In genomic region chr21:28669331-28669730, GRCh38 we compare ENCODE assay signal across 18 cellular contexts.
DNase-seq lines count a peak whose midpoint lies in the region; ATAC-seq, FAIRE-seq and TF ChIP-seq lines count a peak whose summit lies in the region.
"Had no signal": no experiment of that assay in that cellular context is flagged by ENCODE, and none has a peak within 500 bp of the region (broad histone marks: within the 10 kb centered on the region; RNA-seq: fewer than 3 reads in every experiment).

No MANE protein-coding gene starts in this region.

- H3K4me3 ChIP-seq in bronchial epithelial cell (ENCODE audit: low read depth, low read length) = no peak overlapping the region

- no peaks in the 10 kb centered on the region for H3K9me3 Mint-ChIP-seq in activated CD8-positive, alpha-beta T cell treated with anti-CD3 and anti-CD28 coated beads for 36 hours
- peaks cover 3% of the 10 kb centered on the region for H3K9me3 Mint-ChIP-seq in activated CD8-positive, alpha-beta T cell treated with anti-CD3 and anti-CD28 coated beads, Interleukin-2, amount 10 ng/mL, durations not matched to agents 7 days and 5 days (ENCODE audit: insufficient read depth)

- peak; percentile 34 for ATAC-seq in activated CD8-positive, alpha-beta T cell treated with anti-CD3 and anti-CD28 coated beads for 36 hours
- ATAC-seq in activated CD8-positive, alpha-beta T cell treated with anti-CD3 and anti-CD28 coated beads, Interleukin-2, amount 10 ng/mL, durations not matched to agents 7 days and 5 days = no peak

- H3K4me1 Mint-ChIP-seq in activated CD8-positive, alpha-beta T cell treated with anti-CD3 and anti-CD28 coated beads for 36 hours (ENCODE audit: low read depth) = peaks cover 6% of the 10 kb centered on the region
- peaks cover 5% of the 10 kb centered on the region for H3K4me1 Mint-ChIP-seq in activated CD8-positive, alpha-beta T cell treated with anti-CD3 and anti-CD28 coated beads, Interleukin-2, amount 10 ng/mL, durations not matched to agents 7 days and 5 days (ENCODE audit: low read depth)

- intact Hi-C loops in activated CD8-positive, alpha-beta T cell treated with anti-CD3 and anti-CD28 coated beads for 36 hours (cut with micrococcal nuclease) = no loop called here

- no peaks in the 10 kb centered on the region for H3K27me3 ChIP-seq in bronchial epithelial cell (ENCODE audit: control insufficient read depth, insufficient read depth, low read length)

- no peaks in the 10 kb centered on the region for H3K27me3 Mint-ChIP-seq in activated CD8-positive, alpha-beta T cell treated with anti-CD3 and anti-CD28 coated beads for 36 hours
- H3K27me3 Mint-ChIP-seq in activated CD8-positive, alpha-beta T cell treated with anti-CD3 and anti-CD28 coated beads, Interleukin-2, amount 10 ng/mL, durations not matched to agents 7 days and 5 days (ENCODE audit: low read depth) = no peaks in the 10 kb centered on the region
- H3K27me3 Mint-ChIP-seq: CD4-positive, alpha-beta memory T cell had no signal

- no peaks in the 10 kb centered on the region for H3K36me3 ChIP-seq in bronchial epithelial cell (ENCODE audit: control insufficient read depth, insufficient read depth, low read length)

- H3K27ac Mint-ChIP-seq in activated CD8-positive, alpha-beta T cell treated with anti-CD3 and anti-CD28 coated beads for 36 hours = no peak overlapping the region
- no peak overlapping the region for H3K27ac Mint-ChIP-seq in activated CD8-positive, alpha-beta T cell treated with anti-CD3 and anti-CD28 coated beads, Interleukin-2, amount 10 ng/mL, durations not matched to agents 7 days and 5 days

- H3K36me3 Mint-ChIP-seq in activated CD8-positive, alpha-beta T cell treated with anti-CD3 and anti-CD28 coated beads for 36 hours (ENCODE audit: low read depth) = peaks cover 5% of the 10 kb centered on the region
- H3K36me3 Mint-ChIP-seq in activated CD8-positive, alpha-beta T cell treated with anti-CD3 and anti-CD28 coated beads, Interleukin-2, amount 10 ng/mL, durations not matched to agents 7 days and 5 days (ENCODE audit: low read depth) = peaks cover 3% of the 10 kb centered on the region

- no peak overlapping the region for H3K4me3 Mint-ChIP-seq in activated CD8-positive, alpha-beta T cell treated with anti-CD3 and anti-CD28 coated beads for 36 hours
- no peak overlapping the region for H3K4me3 Mint-ChIP-seq in activated CD8-positive, alpha-beta T cell treated with anti-CD3 and anti-CD28 coated beads, Interleukin-2, amount 10 ng/mL, durations not matched to agents 7 days and 5 days
- H3K4me3 Mint-ChIP-seq: CD4-positive, alpha-beta memory T cell had no signal

- POLR2A ChIA-PET in activated CD8-positive, alpha-beta T cell treated with anti-CD3 and anti-CD28 coated beads for 36 hours (lab: Charles Lee) = no interaction called here
- POLR2A ChIA-PET in activated CD8-positive, alpha-beta T cell treated with anti-CD3 and anti-CD28 coated beads, Interleukin-2, amount 10 ng/mL, durations not matched to agents 7 days and 5 days (lab: Charles Lee) = no interaction called here

- DNase-seq in activated CD8-positive, alpha-beta T cell treated with anti-CD3 and anti-CD28 coated beads for 36 hours = peak; percentile 9
- DNase-seq in activated CD8-positive, alpha-beta T cell treated with anti-CD3 and anti-CD28 coated beads, Interleukin-2, amount 10 ng/mL, durations not matched to agents 7 days and 5 days = no peak
- DNase-seq in MV-4-11 (lab: John Stamatoyannopoulos, UW) (peak; percentile 6), bronchial epithelial cell (ENCODE audit: low read depth) (peak; percentile 70), renal cortical epithelial cell (ENCODE audit: low read depth) (peak; percentile 53), activated gamma-delta T cell treated with Interleukin-2 at 50 U/mL for 16 hours (no peak), amygdala (lab: John Stamatoyannopoulos, UW) (no peak), NOMO-1 (lab: John Stamatoyannopoulos, UW; ENCODE audit: unreplicated experiment in 2 of 2) (no peak)
- DNase-seq: CD4-positive, alpha-beta memory T cell; GOT3; NCI-H1105; NCI-H1694; NCI-H2107; NCI-H345; NCI-H526 treated with DMSO at 0.1 percent for 48 hours; NK-92 treated with Interleukin-12 subunit alpha and Interleukin-12 subunit beta, amount 100 ng/mL, for 24 hours; RPMI8226; SIG-M5 had no signal

- FAIRE-seq in bronchial epithelial cell (lab: Jason Lieb, UNC) = no peak

- CTCF ChIA-PET in activated CD8-positive, alpha-beta T cell treated with anti-CD3 and anti-CD28 coated beads for 36 hours (lab: Charles Lee) = no interaction called here
- CTCF ChIA-PET in activated CD8-positive, alpha-beta T cell treated with anti-CD3 and anti-CD28 coated beads, Interleukin-2, amount 10 ng/mL, durations not matched to agents 7 days and 5 days (lab: Charles Lee) = no interaction called here

- no peak for TF ChIP-seq CTCF in activated CD8-positive, alpha-beta T cell treated with anti-CD3 and anti-CD28 coated beads for 36 hours (IDR thresholded peaks at IDR 0.05)
- TF ChIP-seq CTCF in bronchial epithelial cell (IDR thresholded peaks at IDR 0.05; ENCODE audit: insufficient read depth, low read length, severe bottlenecking) = no peak

Comparison
In these comparisons a context has a peak if more than half of its experiments do, and no peak if none do; other contexts are left out.
1. DNase-seq: peak in activated CD8-positive, alpha-beta T cell treated with anti-CD3 and anti-CD28 coated beads for 36 hours (single experiment), MV-4-11 (single experiment), bronchial epithelial cell (single experiment) and renal cortical epithelial cell (single experiment); none in activated CD8-positive, alpha-beta T cell treated with anti-CD3 and anti-CD28 coated beads, Interleukin-2, amount 10 ng/mL, durations not matched to agents 7 days and 5 days (single experiment), activated gamma-delta T cell treated with Interleukin-2 at 50 U/mL for 16 hours (single experiment), amygdala (0 of 56) and NOMO-1 (0 of 2).